Comparison of ENCODE assay signal across 12 cellular contexts in the genomic region with DNA sequence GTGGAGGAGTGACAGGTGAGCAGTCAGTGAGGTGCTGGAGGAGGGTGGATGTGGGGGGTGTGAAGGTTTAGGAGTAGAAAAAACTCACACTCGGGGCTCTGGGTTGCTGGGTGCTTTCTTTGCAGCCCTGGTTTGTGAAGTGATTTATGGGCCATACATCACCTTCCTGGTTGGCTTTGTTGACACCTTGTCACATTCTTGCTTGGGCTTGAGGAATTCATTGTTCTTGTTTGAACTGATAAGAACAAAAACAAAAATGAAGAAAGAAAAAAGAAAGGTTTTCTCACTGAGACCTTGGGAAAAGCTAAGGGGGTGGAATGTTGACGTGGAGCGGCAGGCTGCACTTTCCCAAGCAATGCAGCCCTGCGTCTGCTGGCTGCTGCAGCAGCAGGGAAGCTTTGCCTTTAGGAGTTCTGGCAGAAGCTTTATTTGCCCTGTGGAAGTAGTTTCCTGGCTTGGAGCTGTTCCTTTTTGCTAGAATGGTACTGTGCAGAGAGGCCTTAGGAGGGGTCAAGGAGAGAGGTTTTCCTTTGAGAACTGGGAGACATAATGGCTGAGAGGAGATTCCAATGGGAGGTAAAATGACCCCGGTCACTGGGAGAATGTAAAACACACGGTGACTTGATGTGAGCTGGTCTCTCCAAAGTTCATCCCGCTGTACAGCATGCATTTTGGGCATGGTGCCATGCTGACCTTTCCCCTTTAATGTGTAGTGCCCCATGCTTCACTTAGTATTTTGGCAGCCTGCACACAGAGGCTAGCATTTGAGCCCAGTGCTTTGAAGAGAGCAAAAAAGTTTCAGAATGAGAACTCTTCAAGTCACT. TPM values are rescaled to one million over a fixed set of nuclear protein-coding genes. Genes with fewer than 3 reads are reported as not detected.
DNase-seq lines count a peak whose midpoint lies in the region; FAIRE-seq and TF ChIP-seq lines count a peak whose summit lies in the region.
"Had no signal": no experiment of that assay in that cellular context is flagged by ENCODE, and none has a peak within 500 bp of the region (broad histone marks: within the 10 kb centered on the region; RNA-seq: fewer than 3 reads in every experiment).

No MANE protein-coding gene starts in this region.

- H3K9ac ChIP-seq in endothelial cell of umbilical vein (replicated peaks; ENCODE audit: extremely low read depth, insufficient read depth, low read length), result peak overlapping the region; percentile 26

- H3K27ac ChIP-seq in PC-9 (no peak overlapping the region), endothelial cell of umbilical vein (ENCODE audit: insufficient read depth, low read depth, low read length) (peak overlapping the region; percentile 47), tibial artery (no peak overlapping the region)

- no peaks in the 10 kb centered on the region for H3K9me3 Mint-ChIP-seq in nephron progenitor cell

- peaks cover 89% of the 10 kb centered on the region for H3K79me2 ChIP-seq in PC-9 (ENCODE audit: low read depth)
- H3K79me2 ChIP-seq in endothelial cell of umbilical vein (ENCODE audit: control insufficient read depth, insufficient read depth, low read length), result peaks cover 94% of the 10 kb centered on the region

- no peaks in the 10 kb centered on the region for H3K27me3 ChIP-seq in PC-9 (ENCODE audit: insufficient read depth, low read depth)
- no peaks in the 10 kb centered on the region for H3K27me3 ChIP-seq in endothelial cell of umbilical vein (ENCODE audit: control insufficient read depth in 2 of 2, insufficient read depth in 2 of 2, low read length in 2 of 2)
- no peaks in the 10 kb centered on the region for H3K27me3 ChIP-seq in tibial artery

- CTCF ChIA-PET in PC-9 (lab: Charles Lee), result interaction anchor here (1.2 to 2.1 kb wide), 3 partner anchors 53 to 321 kb away, joined by 3 to 6 read pairs (median 5); a partner anchor contains a TSS
- CTCF ChIA-PET in endothelial cell of umbilical vein (lab: Charles Lee), result interaction anchor here (0.5 to 4.7 kb wide), 9 partner anchors 9 to 564 kb away, joined by 3 to 24 read pairs (median 6); no protein-coding TSS in a partner anchor

- peaks cover 55% of the 10 kb centered on the region for H3K36me3 Mint-ChIP-seq in nephron progenitor cell (ENCODE audit: low read depth)

- peaks cover 50% of the 10 kb centered on the region for H4K20me1 ChIP-seq in PC-9 (ENCODE audit: insufficient read depth)
- no peaks in the 10 kb centered on the region for H4K20me1 ChIP-seq in endothelial cell of umbilical vein (replicated peaks; ENCODE audit: control insufficient read depth, extremely low read depth, insufficient read depth, low read length)

- H3K4me1 Mint-ChIP-seq in nephron progenitor cell, result peaks cover 79% of the 10 kb centered on the region

- DNase-seq in EH (ENCODE audit: low read depth) (peak; percentile 40), PC-9 (peak; percentile 77 to 83), endothelial cell of umbilical vein (ENCODE audit: low read depth, low spot score) (peak; percentile 93), nephron progenitor cell (peak; percentile 42), GM19238 (ENCODE audit: insufficient read length, low spot score) (no peak), NCI-H1092 (lab: John Stamatoyannopoulos, UW) (no peak), middle frontal gyrus (ENCODE audit: extremely low spot score, low spot score) (no peak), tibial artery (no peak)
- DNase-seq: activated naive CD4-positive, alpha-beta T cell treated with Interleukin-2 at 50 U/mL for 16 hours; MM.1S; stimulated activated CD4-positive, alpha-beta T cell treated with anti-CD3 and anti-CD28 coated beads, Interleukin-2, amount 100 ng/mL, for 48 hours; SW 1271 had no signal

- peak overlapping the region; percentile 73 for H3K4me3 Mint-ChIP-seq in nephron progenitor cell

- no peak for TF ChIP-seq CTCF in PC-9 (conservative IDR thresholded peaks at IDR 0.05)
- TF ChIP-seq CTCF in endothelial cell of umbilical vein (IDR thresholded peaks at IDR 0.05; ENCODE audit: extremely low read depth in 1 of 2, insufficient read depth in 1 of 2, low read depth in 1 of 2, low read length in 2 of 2), result no peak
- TF ChIP-seq CTCF in nephron progenitor cell (IDR thresholded peaks at IDR 0.05), result no peak
- no peak for TF ChIP-seq CTCF in tibial artery (IDR thresholded peaks at IDR 0.05)

- peaks cover 51% of the 10 kb centered on the region for H3K4me1 ChIP-seq in PC-9 (replicated peaks; ENCODE audit: insufficient read depth)
- H3K4me1 ChIP-seq in endothelial cell of umbilical vein (ENCODE audit: control insufficient read depth, extremely low read depth, insufficient read depth, low read length), result peaks cover 65% of the 10 kb centered on the region
- peaks cover 0 to 16% (median 9%) of the 10 kb centered on the region in 4 donors for H3K4me1 ChIP-seq in tibial artery

- peak; percentile 46 for FAIRE-seq in endothelial cell of umbilical vein (lab: Jason Lieb, UNC)

- H3K9me1 ChIP-seq in endothelial cell of umbilical vein (replicated peaks; ENCODE audit: control insufficient read depth, extremely low read depth, insufficient read depth, low read length), result no peaks in the 10 kb centered on the region

- BruUV-seq in PC-9 (replicated peaks; lab: Mats Ljungman, UMichigan) (no TSS peak), endothelial cell of umbilical vein (replicated peaks; lab: Mats Ljungman, UMichigan) (no TSS peak)

- H3K27ac Mint-ChIP-seq in nephron progenitor cell, result peak overlapping the region; percentile 99

- H3F3A ChIP-seq in PC-9 (ENCODE audit: insufficient read depth, low read depth), result peaks cover 61% of the 10 kb centered on the region

- H2AFZ ChIP-seq in PC-9 (no peak overlapping the region), endothelial cell of umbilical vein (ENCODE audit: low read depth, low read length) (no peak overlapping the region)

- no peak overlapping the region for H3K4me3 ChIP-seq in PC-9
- H3K4me3 ChIP-seq in endothelial cell of umbilical vein (replicated peaks in 1 of 3; ENCODE audit: insufficient read depth in 1 of 3, low read depth in 1 of 3, low read length in 3 of 3), result no peak overlapping the region
- H3K4me3 ChIP-seq in tibial artery, result no peak overlapping the region

- intact Hi-C loops in PC-9 (cut with micrococcal nuclease; ENCODE audit: unreplicated experiment) (loop anchor here (1.0 to 10.0 kb wide), 6 partner anchors 180 to 1082 kb away; a partner anchor contains a TSS), endothelial cell of umbilical vein (cut with micrococcal nuclease) (loop anchor here (5.0 kb wide), 1 partner anchor 180 kb away; no protein-coding TSS in a partner anchor), tibial artery (cut with DNase I; ENCODE audit: low total_unique reads) (no loop called here)

- POLR2A ChIA-PET in PC-9 (lab: Charles Lee; ENCODE audit: unreplicated experiment), result interaction anchor here (0.7 kb wide), 1 partner anchor 53 kb away, joined by 3 read pairs; a partner anchor contains a TSS
- POLR2A ChIA-PET in endothelial cell of umbilical vein (lab: Charles Lee), result interaction anchor here (0.6 kb wide), 1 partner anchor 229 kb away, joined by 4 read pairs; no protein-coding TSS in a partner anchor

- no peaks in the 10 kb centered on the region for H3K27me3 Mint-ChIP-seq in nephron progenitor cell (ENCODE audit: low read depth, poor library complexity)

- no peak for TF ChIP-seq POLR2A in endothelial cell of umbilical vein (IDR thresholded peaks at IDR 0.05; ENCODE audit: low read depth, low read length)

- dilution Hi-C loops in endothelial cell of umbilical vein (cut with MboI; ENCODE audit: extremely low pct_ligation_motif_present, low sequenced_read_pairs), result no loop called here

- H3K9me3 ChIP-seq in PC-9 (ENCODE audit: insufficient read depth, low read depth), result no peaks in the 10 kb centered on the region
- H3K9me3 ChIP-seq in endothelial cell of umbilical vein (replicated peaks; ENCODE audit: control insufficient read depth, insufficient read depth, low read length), result no peaks in the 10 kb centered on the region
- H3K9me3 ChIP-seq in tibial artery, result no peaks in the 10 kb centered on the region

- H3K9me2 ChIP-seq in PC-9 (ENCODE audit: insufficient read depth), result no peaks in the 10 kb centered on the region

- 0 out of 2 replicates have a peak, but pooled peaks cover 10% of the 10 kb centered on the region for H3K36me3 ChIP-seq in PC-9 (ENCODE audit: low read depth)
- peaks cover 0 to 3% of the 10 kb centered on the region in 2 experiments for H3K36me3 ChIP-seq in endothelial cell of umbilical vein (ENCODE audit: control insufficient read depth in 2 of 2, extremely low read depth in 1 of 2, insufficient read depth in 2 of 2, low read length in 2 of 2)
- no peaks in the 10 kb centered on the region for H3K36me3 ChIP-seq in tibial artery

- H3K4me2 ChIP-seq in PC-9, result no peak overlapping the region
- H3K4me2 ChIP-seq in endothelial cell of umbilical vein (ENCODE audit: insufficient read depth, low read length), result no peak overlapping the region

TF ChIP-seq in endothelial cell of umbilical vein, 7 proteins besides CTCF, POLR2A, EP300 and RAD21:
- peak; percentile 18 for TF ChIP-seq POLR2AphosphoS5 (IDR thresholded peaks at IDR 0.05; ENCODE audit: insufficient read depth, low read depth, low read length)
- TF ChIP-seq MYC (IDR thresholded peaks at IDR 0.05; ENCODE audit: low read depth, low read length), result no peak
- TF ChIP-seq FOS (IDR thresholded peaks at IDR 0.05; ENCODE audit: borderline replicate concordance, insufficient read depth, low read length), result no peak
- peak; percentile 24 for TF ChIP-seq JUN (IDR thresholded peaks at IDR 0.05; ENCODE audit: borderline replicate concordance, insufficient read depth, insufficient read length, low read depth)
- TF ChIP-seq, protein P1, sequence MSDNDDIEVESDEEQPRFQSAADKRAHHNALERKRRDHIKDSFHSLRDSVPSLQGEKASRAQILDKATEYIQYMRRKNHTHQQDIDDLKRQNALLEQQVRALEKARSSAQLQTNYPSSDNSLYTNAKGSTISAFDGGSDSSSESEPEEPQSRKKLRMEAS (IDR thresholded peaks at IDR 0.05; ENCODE audit: insufficient read depth, insufficient read length), result no peak
- no peak for TF ChIP-seq EZH2 (IDR thresholded peaks at IDR 0.05; ENCODE audit: borderline replicate concordance, low read depth, low read length, severe bottlenecking)
- TF ChIP-seq GATA2 (IDR thresholded peaks at IDR 0.05; ENCODE audit: insufficient read depth, insufficient read length, low read depth, low read length), result no peak
TF ChIP-seq in endothelial cell of umbilical vein: peak in this region for 2.

RNA-seq across cellular contexts. Expression of a gene that starts 52.8 kb away (rescaled TPM):
- total RNA-seq in PC-9 (2021) (13.8 and 14.7 TPM in 2 replicates), endothelial cell of umbilical vein (85.4 and 89.0 TPM in 2 replicates)
- 13.1 and 13.2 TPM in 2 replicates for polyA plus RNA-seq in endothelial cell of umbilical vein
- 15.1 and 16.6 TPM in 2 replicates for polyA plus RNA-seq in endothelial cell of umbilical vein (2011; cell fraction: cytosol; rRNA removed)
- 23.5 and 41.4 TPM in 2 replicates for polyA plus RNA-seq in endothelial cell of umbilical vein (2011; cell fraction: nucleus; rRNA removed)
- polyA plus RNA-seq in endothelial cell of umbilical vein (2012), result 66.9 and 114 TPM in 2 replicates
- polyA minus RNA-seq in endothelial cell of umbilical vein, result 17.1 and 23.8 TPM in 2 replicates
- polyA minus RNA-seq in endothelial cell of umbilical vein (2011; cell fraction: cytosol; rRNA and poly(A)+ RNA removed), result 0.61 TPM
- polyA minus RNA-seq in endothelial cell of umbilical vein (2011; cell fraction: nucleus; rRNA and poly(A)+ RNA removed), result 85.2 and 99.1 TPM in 2 replicates

Comparison
In these comparisons a context has a peak if more than half of its experiments do, and no peak if none do; other contexts are left out.
1. DNase-seq: peak in EH (single experiment), PC-9 (2 of 2), endothelial cell of umbilical vein (single experiment) and nephron progenitor cell (single experiment); none in GM19238 (single experiment), NCI-H1092 (single experiment), middle frontal gyrus (single experiment) and tibial artery (0 of 2).